In genomic region chr2:118696786-118697465, GRCh38 we compare ENCODE assay signal across 25 cellular contexts.
DNase-seq lines count a peak whose midpoint lies in the region; ATAC-seq and TF ChIP-seq lines count a peak whose summit lies in the region.
"Had no signal": no experiment of that assay in that cellular context is flagged by ENCODE, and none has a peak within 500 bp of the region (broad histone marks: within the 10 kb centered on the region; RNA-seq: fewer than 3 reads in every experiment).

No MANE protein-coding gene starts in this region.

- H3K9me3 ChIP-seq in BLaER1: no peaks in the 10 kb centered on the region; the same call in 1 of the 2 replicates
- H3K9me3 ChIP-seq in mammary epithelial cell (replicated peaks; ENCODE audit: insufficient read depth, low read length): no peaks in the 10 kb centered on the region
- H3K9me3 ChIP-seq: adrenal gland, mucosa of descending colon, Peyer's patch, transverse colon had no signal

- no peak overlapping the region for H3K4me3 ChIP-seq in BLaER1
- no peak overlapping the region for H3K4me3 ChIP-seq in mammary epithelial cell (replicated peaks in 1 of 3; ENCODE audit: insufficient read depth in 1 of 3, low read depth in 2 of 3, low read length in 3 of 3)
- H3K4me3 ChIP-seq: adrenal gland, mucosa of descending colon, Peyer's patch, stomach, transverse colon had no signal

- 72% methylated on average over 5 of the region's 6 CpGs for WGBS in mammary epithelial cell (ENCODE audit: low coverage, missing lambda C conversion rate)

- H3K4me2 ChIP-seq in BLaER1: peak overlapping the region; percentile 39; the same call in 1 of the 2 replicates
- H3K4me2 ChIP-seq in mammary epithelial cell (ENCODE audit: insufficient read depth, low read depth, low read length): no peak overlapping the region

- H3K4me1 ChIP-seq in BLaER1 (peaks cover 46% of the 10 kb centered on the region), mammary epithelial cell (ENCODE audit: insufficient read depth, low read length) (peaks cover 3% of the 10 kb centered on the region)
- H3K4me1 ChIP-seq: adrenal gland, Peyer's patch, stomach, transverse colon had no signal

- H4K20me1 ChIP-seq in BLaER1 (no peaks in the 10 kb centered on the region), mammary epithelial cell (ENCODE audit: insufficient read depth, low read length) (no peaks in the 10 kb centered on the region)

- ATAC-seq in GM21515 (IDR thresholded peaks at IDR 0.05; ENCODE audit: unreplicated experiment) (no peak), GM21360 (IDR thresholded peaks at IDR 0.05; ENCODE audit: unreplicated experiment) (no peak)
- ATAC-seq: left ventricle myocardium superior, mucosa of descending colon, sciatic nerve, WTC11 had no signal

- TF ChIP-seq CTCF in mammary epithelial cell (conservative IDR thresholded peaks at IDR 0.05 in 1 of 2, IDR thresholded peaks at IDR 0.05 in 1 of 2; ENCODE audit: extremely low read depth in 1 of 2, insufficient read depth in 1 of 2, low read depth in 1 of 2, low read length in 2 of 2): no peak

- DNase-seq in HT-29 (ENCODE audit: low spot score) (peak; percentile 43), astrocyte of the hippocampus (ENCODE audit: low read depth, low spot score) (peak; percentile 34), iris pigment epithelial cell (ENCODE audit: low read depth) (peak; percentile 42), RKO (ENCODE audit: low spot score) (no peak), mammary epithelial cell (no peak)
- DNase-seq: activated CD4-positive, alpha-beta memory T cell treated with anti-CD3 and anti-CD28 coated beads for 36 hours; activated gamma-delta T cell treated with Interleukin-2 at 50 U/mL for 16 hours; adrenal gland; caudate nucleus; dermis blood vessel endothelial cell; foreskin melanocyte; H9; left ventricle myocardium superior; mucosa of descending colon; NCI-H1436 treated with DMSO at 0.1 percent for 48 hours; NCI-H774; nephron progenitor cell; Peyer's patch; stomach; transverse colon had no signal

- H3K27me3 ChIP-seq in BLaER1 (no peaks in the 10 kb centered on the region), mammary epithelial cell (ENCODE audit: insufficient read depth, low read length) (no peaks in the 10 kb centered on the region)
- H3K27me3 ChIP-seq: adrenal gland, Peyer's patch, stomach, transverse colon had no signal

- H3K79me2 ChIP-seq in mammary epithelial cell (ENCODE audit: insufficient read depth, low read length): no peaks in the 10 kb centered on the region

- H3K27ac ChIP-seq in BLaER1 (0 out of 2 replicates have a peak overlapping the region, but pooled peaks have one; percentile 10), mammary epithelial cell (ENCODE audit: insufficient read depth, low read depth, low read length) (no peak overlapping the region)
- H3K27ac ChIP-seq: adrenal gland, Peyer's patch, stomach, transverse colon had no signal

- dilution Hi-C loops in mammary epithelial cell (cut with HindIII; ENCODE audit: low sequenced_read_pairs): loop anchor here (5.0 kb wide), 1 partner anchor 35 kb away; no protein-coding TSS in a partner anchor

- CTCF ChIA-PET in mammary epithelial cell (lab: Charles Lee; ENCODE audit: low non-redundant PET): no interaction called here

- H2AFZ ChIP-seq in mammary epithelial cell (ENCODE audit: low read depth, low read length): no peak overlapping the region

- in situ Hi-C loops in mammary epithelial cell (cut with MboI; ENCODE audit: low sequenced_read_pairs in 2 of 2): no loop called here

- intact Hi-C loops in mammary epithelial cell (cut with micrococcal nuclease): no loop called here

- BruUV-seq in mammary epithelial cell (replicated peaks; lab: Mats Ljungman, UMichigan): no TSS peak

- H3K36me3 ChIP-seq in BLaER1 (no peaks in the 10 kb centered on the region), mammary epithelial cell (ENCODE audit: insufficient read depth, low read length) (no peaks in the 10 kb centered on the region)
- H3K36me3 ChIP-seq: adrenal gland, Peyer's patch, stomach, transverse colon had no signal

- no peak overlapping the region for H3K9ac ChIP-seq in BLaER1
- H3K9ac ChIP-seq in mammary epithelial cell (ENCODE audit: insufficient read depth, low read length): no peak overlapping the region

Comparison
In these comparisons a context has a peak if more than half of its experiments do, and no peak if none do; other contexts are left out.
1. DNase-seq: peak in HT-29 (single experiment), astrocyte of the hippocampus (single experiment) and iris pigment epithelial cell (single experiment); none in RKO (single experiment) and mammary epithelial cell (single experiment).